In genomic region chr5:98839469-98840383, GRCh38 we compare ENCODE assay signal across 8 cellular contexts.
DNase-seq lines count a peak whose midpoint lies in the region; ATAC-seq and TF ChIP-seq lines count a peak whose summit lies in the region.

No MANE protein-coding gene starts in this region.

- 63 to 77% methylated on average over 33 to 35 of the region's 42 CpGs for WGBS in body of pancreas, 2 donors

- TF ChIP-seq POLR2A in body of pancreas (IDR thresholded peaks at IDR 0.05), result no peak

- no peaks in the 10 kb centered on the region for H3K36me3 Mint-ChIP-seq in osteocyte (ENCODE audit: unreplicated experiment)

- H3K27ac Mint-ChIP-seq in osteocyte (ENCODE audit: unreplicated experiment), result no peak overlapping the region

- H3K4me3 ChIP-seq in body of pancreas, result no peak overlapping the region
- peak overlapping the region; percentile 3 for H3K4me3 ChIP-seq in mononuclear cell (ENCODE audit: low read length)

- intact Hi-C loops in body of pancreas (cut with DNase I), result no loop called here

- H3K4me1 ChIP-seq in body of pancreas, result no peaks in the 10 kb centered on the region
- H3K4me1 ChIP-seq in mononuclear cell (ENCODE audit: insufficient read depth, low read length), result no peaks in the 10 kb centered on the region

- H3K27me3 ChIP-seq in body of pancreas (peaks cover 0 to 4% of the 10 kb centered on the region in 2 donors), mononuclear cell (ENCODE audit: insufficient read depth, low read length) (no peaks in the 10 kb centered on the region)

- H3K4me1 Mint-ChIP-seq in osteocyte (ENCODE audit: unreplicated experiment), result peaks cover 1% of the 10 kb centered on the region

- DNase-seq in body of pancreas, result no peak
- DNase-seq in osteocyte (ENCODE audit: extremely low spot score, unreplicated experiment), result no peak

- H3K9me3 Mint-ChIP-seq in osteocyte (ENCODE audit: unreplicated experiment), result no peaks in the 10 kb centered on the region

- TF ChIP-seq CTCF in body of pancreas (IDR thresholded peaks at IDR 0.05) (peak in 3 of 7 experiments; percentile 13 to 28 (median 15)), osteocyte (IDR thresholded peaks at IDR 0.05) (no peak)

- peak; percentile 37 for ATAC-seq in GM18499 (IDR thresholded peaks at IDR 0.05; ENCODE audit: insufficient read depth, unreplicated experiment)
- peak; percentile 66 for ATAC-seq in HG03565 (IDR thresholded peaks at IDR 0.05; ENCODE audit: unreplicated experiment)
- ATAC-seq in body of pancreas, result peak; percentile 42
- ATAC-seq in GM19467 (IDR thresholded peaks at IDR 0.05; ENCODE audit: unreplicated experiment), result no peak
- no peak for ATAC-seq in HG03521 (IDR thresholded peaks at IDR 0.05; ENCODE audit: unreplicated experiment)
- no peak for ATAC-seq in HG03108 (IDR thresholded peaks at IDR 0.05; ENCODE audit: unreplicated experiment)

- H3K9me3 ChIP-seq in body of pancreas (peaks cover 0 to 5% (median 0%) of the 10 kb centered on the region in 3 donors), mononuclear cell (ENCODE audit: low read depth, low read length) (peaks cover 5% of the 10 kb centered on the region)

- H3K27me3 Mint-ChIP-seq in osteocyte (ENCODE audit: unreplicated experiment), result no peaks in the 10 kb centered on the region

- H3K36me3 ChIP-seq in body of pancreas (replicated peaks in 1 of 2; ENCODE audit: insufficient read depth in 1 of 2, low read depth in 2 of 2), result no peaks in the 10 kb centered on the region

- no peak overlapping the region for H3K27ac ChIP-seq in body of pancreas

- no peak overlapping the region for H3K4me3 Mint-ChIP-seq in osteocyte (ENCODE audit: unreplicated experiment)

Comparison
In these comparisons a context has a peak if more than half of its experiments do, and no peak if none do; other contexts are left out.
1. ATAC-seq: peak in GM18499 (single experiment), HG03565 (single experiment) and body of pancreas (single experiment); none in GM19467 (single experiment), HG03521 (single experiment) and HG03108 (single experiment).